17 cellular contexts compared by ENCODE assay signal in the genomic region with DNA sequence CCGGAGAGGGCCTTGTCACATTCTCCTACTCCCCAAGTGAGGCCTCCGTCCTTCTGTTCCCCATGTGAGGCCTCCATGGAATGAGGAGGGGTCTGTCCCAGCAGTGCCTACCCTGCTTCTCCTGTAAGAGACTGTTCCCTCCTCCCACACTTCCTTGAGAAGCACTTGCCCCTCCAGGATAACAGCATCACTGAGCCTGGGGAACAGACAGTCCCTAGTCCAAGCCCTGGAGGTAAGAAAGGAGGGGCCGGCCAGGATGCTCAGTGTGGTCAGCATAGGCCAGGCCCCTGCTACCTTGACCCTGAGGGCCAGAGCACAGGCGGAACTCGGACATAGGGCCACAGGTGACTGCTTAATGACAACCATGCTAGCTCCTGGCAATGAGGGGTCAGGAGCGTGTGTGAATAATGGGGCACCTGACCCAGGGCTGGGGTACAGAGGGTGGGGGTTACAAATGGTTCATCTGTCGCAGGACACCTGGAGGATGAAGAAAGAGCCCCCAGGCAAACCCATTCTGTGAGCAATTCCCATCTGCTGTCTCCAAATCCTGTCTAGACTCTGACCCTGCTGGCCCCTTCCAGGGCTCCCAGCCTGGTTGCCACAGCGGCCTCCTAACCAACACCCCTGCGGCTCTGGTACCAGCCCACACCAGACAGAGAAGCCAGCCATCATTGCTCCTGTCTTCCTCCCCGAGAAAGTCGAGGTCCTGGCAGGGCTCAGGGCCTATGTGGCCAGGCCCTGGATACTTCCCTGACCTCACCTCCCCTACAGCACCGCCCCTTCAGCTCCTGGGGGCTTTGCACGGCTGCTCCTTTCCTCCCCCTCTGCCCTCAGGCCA. TPM values are rescaled to one million over a fixed set of nuclear protein-coding genes. Genes with fewer than 3 reads are reported as not detected.
"Had no signal": no experiment of that assay in that cellular context is flagged by ENCODE, and none has a peak within 500 bp of the region (broad histone marks: within the 10 kb centered on the region; RNA-seq: fewer than 3 reads in every experiment).

No MANE protein-coding gene starts in this region.

- H3K4me3 ChIP-seq: neural progenitor cell, ovary, thyroid gland, uterus had no signal

- H3K27ac Mint-ChIP-seq: activated B cell treated with CpG ODN at 0.5 μM for 24 hours; activated CD8-positive, alpha-beta T cell treated with anti-CD3 and anti-CD28 coated beads for 36 hours; activated T-cell treated with anti-CD3 and anti-CD28 coated beads, Interleukin-2, amount 50 U/mL, for 72 hours; neural progenitor cell; T-helper 2 cell treated with Interferon-gamma antibody and Interleukin-4, amounts not matched to agents 5 μg/mL and 100 μg/mL, for 36 hours had no signal

- H2AFZ ChIP-seq: neural progenitor cell had no signal

- H3K36me3 ChIP-seq: ovary, uterus had no signal

- ATAC-seq: activated CD8-positive, alpha-beta T cell treated with anti-CD3 and anti-CD28 coated beads for 36 hours; activated T-cell treated with anti-CD3 and anti-CD28 coated beads, Interleukin-2, amount 50 U/mL, for 72 hours; left lobe of liver; sciatic nerve had no signal

- H3K27me3 ChIP-seq: neural progenitor cell, ovary, thyroid gland, uterus had no signal

- H3K4me2 ChIP-seq: neural progenitor cell had no signal

- H3K4me3 Mint-ChIP-seq: activated B cell treated with CpG ODN at 0.5 μM for 24 hours; activated CD4-positive, alpha-beta T cell treated with anti-CD3 and anti-CD28 coated beads, Interleukin-2, amount 10 ng/mL, durations not matched to agents 24 days and 14 days; activated CD8-positive, alpha-beta T cell treated with anti-CD3 and anti-CD28 coated beads for 36 hours; activated T-cell treated with anti-CD3 and anti-CD28 coated beads, Interleukin-2, amount 50 U/mL, for 72 hours; central memory CD8-positive, alpha-beta T cell; neural progenitor cell; T-helper 2 cell treated with Interferon-gamma antibody and Interleukin-4, amounts not matched to agents 5 μg/mL and 100 μg/mL, for 36 hours had no signal

- H3K9me3 ChIP-seq: ovary, thyroid gland had no signal

- H3K27ac ChIP-seq: neural progenitor cell, ovary, thyroid gland, uterus had no signal

- DNase-seq: activated B cell treated with CpG ODN at 0.5 μM for 24 hours; activated CD4-positive, alpha-beta T cell treated with anti-CD3 and anti-CD28 coated beads, Interleukin-2, amount 10 ng/mL, durations not matched to agents 24 days and 14 days; activated CD8-positive, alpha-beta T cell treated with anti-CD3 and anti-CD28 coated beads for 36 hours; activated T-cell treated with anti-CD3 and anti-CD28 coated beads, Interleukin-2, amount 50 U/mL, for 72 hours; cortex of kidney; mammary epithelial cell; stimulated activated CD4-positive, alpha-beta T cell treated with anti-CD3 and anti-CD28 coated beads, Interleukin-4, amount 100 ng/mL, for 4 hours; stimulated activated naive CD4-positive, alpha-beta T cell; thyroid gland; uterus had no signal

- H3K27me3 Mint-ChIP-seq: activated B cell treated with CpG ODN at 0.5 μM for 24 hours; activated CD4-positive, alpha-beta T cell treated with anti-CD3 and anti-CD28 coated beads, Interleukin-2, amount 10 ng/mL, durations not matched to agents 24 days and 14 days; activated CD8-positive, alpha-beta T cell treated with anti-CD3 and anti-CD28 coated beads for 36 hours; central memory CD8-positive, alpha-beta T cell had no signal

- H3K4me1 ChIP-seq: neural progenitor cell, thyroid gland, uterus had no signal

- H3K4me1 Mint-ChIP-seq: activated B cell treated with CpG ODN at 0.5 μM for 24 hours; activated CD4-positive, alpha-beta T cell treated with anti-CD3 and anti-CD28 coated beads, Interleukin-2, amount 10 ng/mL, durations not matched to agents 24 days and 14 days; neural progenitor cell had no signal

RNA-seq across cellular contexts. Expression of a gene that starts 39.0 kb away (rescaled TPM):
- total RNA-seq: SK-MEL-5 had no signal
